In the genomic region with DNA sequence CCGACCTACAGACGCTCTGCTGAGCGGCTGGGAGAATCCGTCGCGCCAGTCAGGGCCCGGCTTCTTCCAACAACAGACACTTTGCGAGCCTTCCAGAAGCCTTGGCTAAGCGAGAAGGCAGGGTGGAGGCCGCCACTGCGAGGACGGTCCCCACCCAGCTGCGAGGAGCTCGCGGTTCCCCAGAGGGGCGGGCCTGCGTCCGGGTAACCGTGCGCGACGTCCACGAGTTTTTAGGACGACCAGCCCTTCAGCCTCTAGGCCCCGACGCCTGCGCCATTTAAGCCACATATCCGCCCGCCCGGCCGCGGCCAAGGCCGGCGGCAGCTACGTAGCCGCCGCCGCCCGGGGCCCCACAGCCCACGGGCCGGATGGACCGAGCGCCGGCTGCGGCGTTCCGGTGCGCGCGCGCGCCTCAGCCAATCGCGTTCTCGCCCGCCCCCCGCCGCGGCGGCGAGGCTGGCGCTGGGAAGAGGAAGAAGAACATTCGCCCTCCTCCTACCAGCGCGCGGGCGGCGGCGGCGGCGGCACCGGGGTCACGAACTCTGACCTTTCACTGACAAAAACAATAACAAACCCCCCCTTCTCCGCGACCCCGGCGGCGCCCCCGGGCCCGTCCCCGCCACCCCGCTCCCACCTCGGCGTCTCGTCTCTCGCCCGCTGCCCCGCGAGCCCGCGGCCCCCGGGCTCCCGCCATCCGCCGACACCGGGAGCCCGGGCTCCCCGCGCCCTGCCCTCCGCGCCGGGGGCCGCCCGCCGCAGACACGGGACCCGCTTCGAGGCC, we compare ENCODE assay signal across 8 cellular contexts. TPM values are rescaled to one million over a fixed set of nuclear protein-coding genes. Genes with fewer than 3 reads are reported as not detected.
DNase-seq lines count a peak whose midpoint lies in the region; TF ChIP-seq lines count a peak whose summit lies in the region.

NR2C2 (plus strand) TSS at position 479 of the 781 bp plus-strand sequence. CDS start 56,332 bp downstream, outside the sequence.

- H3K4me3 Mint-ChIP-seq in CD8-positive, alpha-beta memory T cell, result peak within 1 kb of the TSS; percentile 98 to 100 (median 100)

- H3K4me2 ChIP-seq in OCI-LY3 (ENCODE audit: low read length), result peak within 1 kb of the TSS; percentile 91

- H3K36me3 ChIP-seq in CD8-positive, alpha-beta memory T cell (ENCODE audit: insufficient read depth, low read length), result peaks cover 12% of the 10 kb centered on the region
- peaks cover 30% of the 10 kb centered on the region for H3K36me3 ChIP-seq in OCI-LY3 (replicated peaks; ENCODE audit: low read depth, low read length)

- H3K27ac Mint-ChIP-seq in CD8-positive, alpha-beta memory T cell, result peak within 1 kb of the TSS; percentile 93 to 100 (median 100)

- H3K27ac ChIP-seq in CD8-positive, alpha-beta memory T cell (ENCODE audit: low read depth, low read length), result peak within 1 kb of the TSS; percentile 94
- peak within 1 kb of the TSS; percentile 88 for H3K27ac ChIP-seq in OCI-LY3 (ENCODE audit: low read length)

- H3K9me3 ChIP-seq in CD8-positive, alpha-beta memory T cell (ENCODE audit: low read length), result no peaks in the 10 kb centered on the region
- no peaks in the 10 kb centered on the region for H3K9me3 ChIP-seq in OCI-LY3 (ENCODE audit: insufficient read depth, low read length)
- no peaks in the 10 kb centered on the region for H3K9me3 ChIP-seq in mononuclear cell (ENCODE audit: low read depth, low read length)

- TF ChIP-seq CTCF in GM20000 (IDR thresholded peaks at IDR 0.05; ENCODE audit: extremely low read depth, missing control alignments) (no peak), OCI-LY3 (IDR thresholded peaks at IDR 0.05; ENCODE audit: low read depth, low read length) (no peak)

- peak within 1 kb of the TSS; percentile 79 for H2AFZ ChIP-seq in OCI-LY3 (ENCODE audit: low read depth, low read length)

- peak within 1 kb of the TSS; percentile 94 for H3K4me3 ChIP-seq in CD8-positive, alpha-beta memory T cell (ENCODE audit: low read length)
- H3K4me3 ChIP-seq in OCI-LY3 (ENCODE audit: low read length) (peak within 1 kb of the TSS; percentile 79), mononuclear cell (ENCODE audit: low read length) (peak within 1 kb of the TSS; percentile 89)

- H3K4me1 ChIP-seq in CD8-positive, alpha-beta memory T cell (ENCODE audit: insufficient read depth, low read length), result peaks cover 33% of the 10 kb centered on the region
- H3K4me1 ChIP-seq in OCI-LY3 (ENCODE audit: low read length) (peaks cover 13% of the 10 kb centered on the region), mononuclear cell (ENCODE audit: insufficient read depth, low read length) (peaks cover 29% of the 10 kb centered on the region)

- peaks cover 77% of the 10 kb centered on the region for H3K79me2 ChIP-seq in OCI-LY3 (ENCODE audit: low read length)

- CTCF ChIA-PET in CD8-positive, alpha-beta memory T cell (lab: Charles Lee), result interaction anchor here (0.9 to 2.5 kb wide), 3 partner anchors 20 to 26 kb away, joined by 3 to 10 read pairs (median 4); no protein-coding TSS in a partner anchor

- H3K27me3 ChIP-seq in CD8-positive, alpha-beta memory T cell (ENCODE audit: insufficient read depth, low read length, poor library complexity, severe bottlenecking), result no peaks in the 10 kb centered on the region
- H3K27me3 ChIP-seq in OCI-LY3 (ENCODE audit: low read depth, low read length) (no peaks in the 10 kb centered on the region), mononuclear cell (ENCODE audit: insufficient read depth, low read length) (no peaks in the 10 kb centered on the region)

- peak; percentile 85 to 93 (median 86) for DNase-seq in CD8-positive, alpha-beta memory T cell
- DNase-seq in GM20000 (ENCODE audit: low spot score), result peak; percentile 94
- DNase-seq in HT1080 (ENCODE audit: low read depth), result peak; percentile 78
- peak; percentile 93 for DNase-seq in activated CD8-positive, alpha-beta memory T cell treated with anti-CD3 and anti-CD28 coated beads, Interleukin-2, amount 50 U/mL, for 48 hours
- peak; percentile 78 for DNase-seq in epidermal melanocyte (ENCODE audit: insufficient read length, low spot score)
- DNase-seq in stimulated activated CD8-positive, alpha-beta memory T cell treated with anti-CD3 and anti-CD28 coated beads, Interleukin-2, amount 100 ng/mL, for 48 hours (ENCODE audit: low read depth in 2 of 2), result peak; percentile 78 to 85

- peaks cover 47 to 81% (median 55%) of the 10 kb centered on the region in 3 donors for H3K4me1 Mint-ChIP-seq in CD8-positive, alpha-beta memory T cell

- POLR2A ChIA-PET in CD8-positive, alpha-beta memory T cell (lab: Charles Lee), result interaction anchor here (0.5 to 1.5 kb wide), 6 partner anchors 10 to 296 kb away, joined by 3 to 10 read pairs (median 4); partner anchors contain the start of genes CAPN7, CCDC174, MRPS25 and RBSN

- H3K36me3 Mint-ChIP-seq in CD8-positive, alpha-beta memory T cell, result peaks cover 4 to 52% (median 6%) of the 10 kb centered on the region in 3 donors

- peaks cover 22% of the 10 kb centered on the region for H4K20me1 ChIP-seq in OCI-LY3 (ENCODE audit: insufficient read depth, low read length)

- no peaks in the 10 kb centered on the region for H3K27me3 Mint-ChIP-seq in CD8-positive, alpha-beta memory T cell

- H3K9ac ChIP-seq in OCI-LY3 (ENCODE audit: low read length), result peak within 1 kb of the TSS; percentile 79

- H3K9me3 Mint-ChIP-seq in CD8-positive, alpha-beta memory T cell, result no peaks in the 10 kb centered on the region

RNA-seq across cellular contexts. Expression of gene NR2C2, which starts in this region (rescaled TPM):
- total RNA-seq in CD8-positive, alpha-beta memory T cell, result 10 to 100 TPM; 46.7 to 47.1 TPM
- polyA plus RNA-seq in CD8-positive, alpha-beta memory T cell, result 14.5 TPM
- 20.3 and 29.2 TPM in 2 replicates for total RNA-seq in HT1080 (2014; rRNA removed; shearing (Covaris generic))
- polyA plus RNA-seq in HT1080 (2015; cell fraction: cytosol; rRNA removed), result 13.0 and 16.7 TPM in 2 replicates
- 46.2 and 49.9 TPM in 2 replicates for polyA plus RNA-seq in HT1080 (2015; cell fraction: nucleus; rRNA removed)
- 24.9 TPM for total RNA-seq in mononuclear cell

Comparison
In these comparisons a context has a peak if more than half of its experiments do, and no peak if none do; other contexts are left out.
1. Peak in every context shown above with its lines: DNase-seq, H3K4me3 ChIP-seq and H3K27ac ChIP-seq.